In genomic region chr1:190084552-190084951, GRCh38 we compare ENCODE assay signal across 12 cellular contexts.
DNase-seq lines count a peak whose midpoint lies in the region; ATAC-seq and TF ChIP-seq lines count a peak whose summit lies in the region.
"Had no signal": no experiment of that assay in that cellular context is flagged by ENCODE, and none has a peak within 500 bp of the region (broad histone marks: within the 10 kb centered on the region; RNA-seq: fewer than 3 reads in every experiment).

No MANE protein-coding gene starts in this region.

- H3K4ac ChIP-seq in neuronal stem cell (ENCODE audit: low read length) = no peak overlapping the region

- TF ChIP-seq CTCF in foreskin keratinocyte (conservative IDR thresholded peaks at IDR 0.05) = no peak

- no peaks in the 10 kb centered on the region for H3K79me1 ChIP-seq in neuronal stem cell (ENCODE audit: low read depth, low read length)

- H2BK120ac ChIP-seq in neuronal stem cell (ENCODE audit: low read depth, low read length) = no peak overlapping the region

- ATAC-seq in HG03432 (IDR thresholded peaks at IDR 0.05; ENCODE audit: unreplicated experiment) (peak; percentile 76), foreskin keratinocyte (no peak), HG02610 (IDR thresholded peaks at IDR 0.05; ENCODE audit: unreplicated experiment) (no peak), HG03442 (IDR thresholded peaks at IDR 0.05; ENCODE audit: unreplicated experiment) (no peak)

- no peak overlapping the region for H2BK12ac ChIP-seq in neuronal stem cell (ENCODE audit: low read length)

- no peak overlapping the region for H3K4me3 ChIP-seq in neuronal stem cell (ENCODE audit: low read length in 2 of 2)
- H3K4me3 ChIP-seq: esophagus muscularis mucosa had no signal

- peak overlapping the region; percentile 30 for H3K9ac ChIP-seq in neuronal stem cell (ENCODE audit: low read depth, low read length, poor library complexity)

- H2BK5ac ChIP-seq in neuronal stem cell (ENCODE audit: low read length) = no peak overlapping the region

- peak overlapping the region; percentile 10 for H3K23ac ChIP-seq in neuronal stem cell (ENCODE audit: low read depth, low read length, poor library complexity)

- H3K9me3 ChIP-seq in neuronal stem cell (replicated peaks in 1 of 2; ENCODE audit: control insufficient read depth in 2 of 2, insufficient read depth in 1 of 2, low read depth in 1 of 2, low read length in 2 of 2) = no peaks in the 10 kb centered on the region
- H3K9me3 ChIP-seq: esophagus muscularis mucosa had no signal

- H2AK5ac ChIP-seq in neuronal stem cell (ENCODE audit: low read depth, low read length) = no peak overlapping the region

- H4K8ac ChIP-seq in neuronal stem cell (ENCODE audit: low read depth, low read length) = no peak overlapping the region

- no peaks in the 10 kb centered on the region for H3K36me3 ChIP-seq in neuronal stem cell (replicated peaks in 1 of 2; ENCODE audit: control insufficient read depth in 2 of 2, insufficient read depth in 2 of 2, low read length in 2 of 2)
- H3K36me3 ChIP-seq: esophagus muscularis mucosa had no signal

- no peak overlapping the region for H3K14ac ChIP-seq in neuronal stem cell (ENCODE audit: low read length)

- no peak overlapping the region for H3K18ac ChIP-seq in neuronal stem cell (ENCODE audit: low read length)

- H2BK15ac ChIP-seq in neuronal stem cell (ENCODE audit: low read length) = no peak overlapping the region

- H3K4me1 ChIP-seq in neuronal stem cell (ENCODE audit: control insufficient read depth in 2 of 2, insufficient read depth in 1 of 2, low read depth in 1 of 2, low read length in 2 of 2) (no peaks in the 10 kb centered on the region), foreskin keratinocyte (no peaks in the 10 kb centered on the region)
- H3K4me1 ChIP-seq: esophagus muscularis mucosa had no signal

- no peak overlapping the region for H3K4me2 ChIP-seq in neuronal stem cell (ENCODE audit: insufficient read depth, low read length, poor library complexity, severe bottlenecking)

- H2AFZ ChIP-seq in neuronal stem cell (ENCODE audit: low read length) = peak overlapping the region; percentile 32

- H4K91ac ChIP-seq in neuronal stem cell (ENCODE audit: low read depth, low read length, poor library complexity) = no peak overlapping the region

- H3K27ac ChIP-seq in neuronal stem cell (replicated peaks; ENCODE audit: low read length) = no peak overlapping the region
- no peak overlapping the region for H3K27ac ChIP-seq in foreskin keratinocyte
- H3K27ac ChIP-seq: esophagus muscularis mucosa had no signal

- peak; percentile 46 for DNase-seq in NCI-H146 (lab: John Stamatoyannopoulos, UW)
- DNase-seq in NCI-H146 treated with DMSO at 0.1 percent for 48 hours (lab: John Stamatoyannopoulos, UW; ENCODE audit: unreplicated experiment) = no peak
- DNase-seq in UCSD-AML1 (lab: John Stamatoyannopoulos, UW; ENCODE audit: unreplicated experiment) = peak; percentile 4
- DNase-seq in neuronal stem cell (ENCODE audit: low spot score) = no peak
- no peak for DNase-seq in foreskin keratinocyte
- DNase-seq: aorta, NCI-H2107, SW 1271 had no signal

- no CpG with 5 or more reads among the region's 8 CpGs for WGBS in neuronal stem cell (ENCODE audit: extremely low coverage in 2 of 2, insufficient read length in 2 of 2, insufficient replicate concordance in 1 of 2), 2 donors

- H3K27me3 ChIP-seq in neuronal stem cell (ENCODE audit: control insufficient read depth in 3 of 3, insufficient read depth in 3 of 3, low read depth in 1 of 3, low read length in 3 of 3) = no peaks in the 10 kb centered on the region
- H3K27me3 ChIP-seq in foreskin keratinocyte = no peaks in the 10 kb centered on the region
- H3K27me3 ChIP-seq: esophagus muscularis mucosa had no signal

Comparison
In these comparisons a context has a peak if more than half of its experiments do, and no peak if none do; other contexts are left out.
1. DNase-seq: peak in NCI-H146 (single experiment) and UCSD-AML1 (single experiment); none in NCI-H146 treated with DMSO at 0.1 percent for 48 hours (single experiment), neuronal stem cell (single experiment) and foreskin keratinocyte (0 of 2).